ENCODE assay signal across 8 cellular contexts in genomic region chr20:50478162-50479036, GRCh38. TPM values are rescaled to one million over a fixed set of nuclear protein-coding genes. Genes with fewer than 3 reads are reported as not detected.
DNase-seq lines count a peak whose midpoint lies in the region; ATAC-seq, FAIRE-seq and TF ChIP-seq lines count a peak whose summit lies in the region.

No MANE protein-coding gene starts in this region.

- FAIRE-seq in A549 (lab: Jason Lieb, UNC): no peak

- DNase-seq in A549 (ENCODE audit: low read depth in 1 of 2, low spot score in 1 of 2) (peak; percentile 64 to 73), HL-60 (ENCODE audit: low read depth in 1 of 2, low spot score in 1 of 2) (peak in 1 of 2 experiments; percentile 91), SKM-1 (lab: John Stamatoyannopoulos, UW; ENCODE audit: unreplicated experiment) (peak; percentile 48), right cardiac atrium (peak; percentile 60 to 79 (median 77)), COLO829 (ENCODE audit: low spot score) (no peak)
- DNase-seq in activated naive CD4-positive, alpha-beta T cell treated with anti-CD3 and anti-CD28 coated beads, Interleukin-2, amount 50 U/mL, for 16 hours: peak; percentile 80
- DNase-seq in stimulated activated CD4-positive, alpha-beta T cell treated with anti-CD3 and anti-CD28 coated beads, Interleukin-1b, Interleukin-23, amount 100 ng/mL, for 24 hours (ENCODE audit: low read depth in 4 of 4, low spot score in 1 of 4): peak; percentile 41 to 69 (median 58)

- no peak overlapping the region for H3K4me2 ChIP-seq in A549

- 51% methylated on average over 22 of the region's 22 CpGs for WGBS in A549 (ENCODE audit: missing lambda C conversion rate)
- WGBS in right cardiac atrium: 52% methylated on average over 22 of the region's 22 CpGs

- H3K9me3 ChIP-seq in A549: no peaks in the 10 kb centered on the region
- H3K9me3 ChIP-seq in right cardiac atrium (ENCODE audit: control insufficient read depth, low read length): no peaks in the 10 kb centered on the region

- H3K27me3 ChIP-seq in HL-60 (ENCODE audit: insufficient read depth, poor library complexity, severe bottlenecking) (no peaks in the 10 kb centered on the region), right cardiac atrium (ENCODE audit: control insufficient read depth, insufficient read depth) (no peaks in the 10 kb centered on the region)

- CTCF ChIA-PET in A549 (lab: Yijun Ruan, JAX): interaction anchor here (0.6 to 4.4 kb wide), 15 partner anchors 9 to 303 kb away, joined by 3 to 28 read pairs (median 4); no protein-coding TSS in a partner anchor

- no peak for TF ChIP-seq POLR2A in A549 (IDR thresholded peaks at IDR 0.05; ENCODE audit: low read length)

- H3K27ac ChIP-seq in A549 (0 out of 6 replicates have a peak overlapping the region, but pooled peaks of 1 of the 2 experiments have one; percentile 11), HL-60 (replicated peaks) (no peak overlapping the region), right cardiac atrium (ENCODE audit: low read length) (no peak overlapping the region)

- TF ChIP-seq EP300 in A549 (IDR thresholded peaks at IDR 0.05): no peak

- peak; percentile 94 to 99 for ATAC-seq in A549
- ATAC-seq in GM18511 (IDR thresholded peaks at IDR 0.05; ENCODE audit: unreplicated experiment): peak; percentile 76
- ATAC-seq in right cardiac atrium: peak; percentile 71 to 83

- intact Hi-C loops in right cardiac atrium (cut with DNase I): loop anchor here in 2 of 4 donors (5.0 to 10.0 kb wide), 2 partner anchors 99 to 106 kb away; no protein-coding TSS in a partner anchor

- peaks cover 21% of the 10 kb centered on the region for H3K4me1 ChIP-seq in A549
- H3K4me1 ChIP-seq in right cardiac atrium (ENCODE audit: control insufficient read depth, insufficient read depth, low read length): no peaks in the 10 kb centered on the region

- TF ChIP-seq CTCF in A549 (IDR thresholded peaks at IDR 0.05) (peak; percentile 45), HL-60 (IDR thresholded peaks at IDR 0.05; ENCODE audit: insufficient read depth, low read length) (peak; percentile 83)

- H3K4me3 ChIP-seq in A549 (no peak overlapping the region), HL-60 (replicated peaks; ENCODE audit: insufficient read depth, low read length) (no peak overlapping the region), right cardiac atrium (ENCODE audit: low read length) (no peak overlapping the region)

- TF ChIP-seq RAD21 in A549 (conservative IDR thresholded peaks at IDR 0.05 in 1 of 2, IDR thresholded peaks at IDR 0.05 in 1 of 2): peak; percentile 41 to 63; a peak in 3 of 5 replicates

- POLR2A ChIA-PET in A549 (lab: Yijun Ruan, JAX): no interaction called here

TF ChIP-seq in A549, 52 proteins besides CTCF, POLR2A, EP300 and RAD21:
- TF ChIP-seq MAX (IDR thresholded peaks at IDR 0.05): peak; percentile 40
- TF ChIP-seq SMC3 (IDR thresholded peaks at IDR 0.05): peak; percentile 46
- TF ChIP-seq E2F6 (IDR thresholded peaks at IDR 0.05; ENCODE audit: borderline replicate concordance, low read depth): peak; percentile 35; the same call in 1 of the 2 replicates
- TF ChIP-seq ESRRA (IDR thresholded peaks at IDR 0.05; ENCODE audit: borderline replicate concordance, low read length): no peak

RNA-seq across cellular contexts. Expression of gene PTPN1, which starts 31.8 kb away (rescaled TPM):
- polyA plus RNA-seq in A549 (2011; rRNA removed) (21.8 and 23.2 TPM in 2 replicates), A549 (2017; fragmentation: RNase III; extraction: RNeasy Plus Mini Kit Qiagen cat#74134 plus additional on column Dnase treatment) (24.3 to 26.7 TPM (median 25.6 TPM) in 3 replicates), right cardiac atrium (20.8 TPM)
- 17.7 and 21.9 TPM in 2 replicates for polyA plus RNA-seq in A549 (2012; cell fraction: cytosol; rRNA removed)
- 22.1 and 27.5 TPM in 2 replicates for polyA plus RNA-seq in A549 (2012; cell fraction: nucleus; rRNA removed)
- polyA minus RNA-seq in A549 (2011; rRNA and poly(A)+ RNA removed): 15.7 and 16.0 TPM in 2 replicates
- total RNA-seq in right cardiac atrium: 10 to 100 TPM; 22.5 to 37.4 (median 27.2) TPM
